12 cellular contexts compared by ENCODE assay signal in the genomic region with DNA sequence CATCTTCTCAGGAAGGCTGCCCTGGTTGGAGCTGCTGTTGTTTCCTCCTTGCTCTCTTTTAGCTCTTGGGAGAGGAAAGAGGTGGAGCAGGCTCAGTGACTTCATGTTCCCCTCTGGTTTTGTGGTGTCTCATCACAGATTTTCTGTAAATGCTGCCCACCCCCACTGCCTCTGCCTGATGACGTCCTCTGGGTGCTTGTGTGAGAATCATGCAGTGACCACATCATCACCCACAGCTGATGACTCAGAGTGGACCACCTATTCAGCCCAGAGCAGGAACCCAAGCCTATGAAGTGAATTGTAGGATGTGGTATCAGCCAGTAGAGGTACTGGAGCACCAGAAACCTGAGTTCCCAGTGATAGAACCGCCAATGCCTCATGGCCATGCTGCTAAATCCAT. TPM values are rescaled to one million over a fixed set of nuclear protein-coding genes. Genes with fewer than 3 reads are reported as not detected.
DNase-seq lines count a peak whose midpoint lies in the region; ATAC-seq and TF ChIP-seq lines count a peak whose summit lies in the region.
"Had no signal": no experiment of that assay in that cellular context is flagged by ENCODE, and none has a peak within 500 bp of the region (broad histone marks: within the 10 kb centered on the region; RNA-seq: fewer than 3 reads in every experiment).

A gene with protein sequence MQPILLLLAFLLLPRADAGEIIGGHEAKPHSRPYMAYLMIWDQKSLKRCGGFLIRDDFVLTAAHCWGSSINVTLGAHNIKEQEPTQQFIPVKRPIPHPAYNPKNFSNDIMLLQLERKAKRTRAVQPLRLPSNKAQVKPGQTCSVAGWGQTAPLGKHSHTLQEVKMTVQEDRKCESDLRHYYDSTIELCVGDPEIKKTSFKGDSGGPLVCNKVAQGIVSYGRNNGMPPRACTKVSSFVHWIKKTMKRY (minus strand): TSS at position 33 of the 400 bp plus-strand sequence. CDS start 30 bp downstream, at position 3.

- DNase-seq in activated CD4-positive, alpha-beta T cell treated with anti-CD3 and anti-CD28 coated beads for 36 hours: peak; percentile 90
- no peak for DNase-seq in activated CD4-positive, alpha-beta T cell treated with anti-CD3 and anti-CD28 coated beads, Interleukin-2, amount 50 U/mL, for 1 hour
- DNase-seq in activated T-helper 9 cell treated with anti-CD3 and anti-CD28 coated beads, Interleukin-2, amount 50 U/mL, for 16 hours (ENCODE audit: low read depth): peak; percentile 46
- DNase-seq in stimulated activated CD4-positive, alpha-beta T cell treated with anti-CD3 and anti-CD28 coated beads, Interleukin-12 subunit alpha, Interleukin-12 subunit beta, amount 100 ng/mL, for 48 hours (ENCODE audit: low read depth in 2 of 3, low spot score in 1 of 3): peak; percentile 58 to 84 (median 78)
- DNase-seq in transverse colon (peak; percentile 19), amniotic stem cell (lab: John Stamatoyannopoulos, UW) (no peak), pons (ENCODE audit: low spot score) (no peak)

- H3K9me3 ChIP-seq in transverse colon: no peaks in the 10 kb centered on the region
- H3K9me3 ChIP-seq: A549 had no signal

- no peak for TF ChIP-seq CTCF in transverse colon (IDR thresholded peaks at IDR 0.05)

- peak within 1 kb of the TSS; percentile 78 for H3K4me3 Mint-ChIP-seq in activated CD4-positive, alpha-beta T cell treated with anti-CD3 and anti-CD28 coated beads for 36 hours
- H3K4me3 Mint-ChIP-seq: dendritic cell treated with granulocyte-macrophage colony-stimulating factor and Interleukin-4, amounts not matched to agents 40 ng/mL and 50 ng/mL, for 4 days had no signal

- ATAC-seq in activated CD4-positive, alpha-beta T cell treated with anti-CD3 and anti-CD28 coated beads for 36 hours: peak; percentile 82
- ATAC-seq in GM18502 (IDR thresholded peaks at IDR 0.05; ENCODE audit: poor library complexity, unreplicated experiment): no peak
- ATAC-seq: A549 had no signal

- POLR2A ChIA-PET in activated CD4-positive, alpha-beta T cell treated with anti-CD3 and anti-CD28 coated beads for 36 hours (lab: Charles Lee): interaction anchor here (0.6 to 1.5 kb wide), 3 partner anchors 26 to 40 kb away, joined by 3 to 9 read pairs (median 5); no protein-coding TSS in a partner anchor

- H3K27me3 Mint-ChIP-seq in activated CD4-positive, alpha-beta T cell treated with anti-CD3 and anti-CD28 coated beads for 36 hours: peaks cover 2% of the 10 kb centered on the region
- H3K27me3 Mint-ChIP-seq: dendritic cell treated with granulocyte-macrophage colony-stimulating factor and Interleukin-4, amounts not matched to agents 40 ng/mL and 50 ng/mL, for 4 days had no signal

- peaks cover 0 to 6% (median 0%) of the 10 kb centered on the region in 4 donors for H3K4me1 ChIP-seq in transverse colon
- H3K4me1 ChIP-seq: A549 had no signal

- no peak for TF ChIP-seq POLR2A in transverse colon (IDR thresholded peaks at IDR 0.05)

- CTCF ChIA-PET in activated CD4-positive, alpha-beta T cell treated with anti-CD3 and anti-CD28 coated beads for 36 hours (lab: Charles Lee): interaction anchor here (0.6 to 1.1 kb wide), 4 partner anchors 29 to 100 kb away, joined by 3 read pairs; no protein-coding TSS in a partner anchor

- H3K4me3 ChIP-seq in transverse colon: no peak within 1 kb of the TSS
- H3K4me3 ChIP-seq: A549 had no signal

- peak within 1 kb of the TSS; percentile 90 for H3K27ac Mint-ChIP-seq in activated CD4-positive, alpha-beta T cell treated with anti-CD3 and anti-CD28 coated beads for 36 hours
- H3K27ac Mint-ChIP-seq: dendritic cell treated with granulocyte-macrophage colony-stimulating factor and Interleukin-4, amounts not matched to agents 40 ng/mL and 50 ng/mL, for 4 days had no signal

- TF ChIP-seq EP300 in transverse colon (IDR thresholded peaks at IDR 0.05; ENCODE audit: low read depth): no peak

- H3K9me3 Mint-ChIP-seq in activated CD4-positive, alpha-beta T cell treated with anti-CD3 and anti-CD28 coated beads for 36 hours (ENCODE audit: low read depth): no peaks in the 10 kb centered on the region
- H3K9me3 Mint-ChIP-seq: dendritic cell treated with granulocyte-macrophage colony-stimulating factor and Interleukin-4, amounts not matched to agents 40 ng/mL and 50 ng/mL, for 4 days had no signal

- no peaks in the 10 kb centered on the region for H3K27me3 ChIP-seq in transverse colon

- peaks cover 17% of the 10 kb centered on the region for H3K4me1 Mint-ChIP-seq in activated CD4-positive, alpha-beta T cell treated with anti-CD3 and anti-CD28 coated beads for 36 hours

- no peaks in the 10 kb centered on the region for H3K36me3 ChIP-seq in transverse colon

- H3K36me3 Mint-ChIP-seq in activated CD4-positive, alpha-beta T cell treated with anti-CD3 and anti-CD28 coated beads for 36 hours (ENCODE audit: low read depth): peaks cover 38% of the 10 kb centered on the region

- 49% methylated on average over 2 of the region's 2 CpGs; no CpG with 5 or more reads in 1 of the 2 donors for WGBS in transverse colon (ENCODE audit: low coverage in 1 of 2), 2 donors

- H3K27ac ChIP-seq in transverse colon: no peak within 1 kb of the TSS
- H3K27ac ChIP-seq: A549, KMS-11, VCaP had no signal

- intact Hi-C loops in activated CD4-positive, alpha-beta T cell treated with anti-CD3 and anti-CD28 coated beads for 36 hours (cut with DNase I, micrococcal nuclease): loop anchor here (1.0 kb wide), 3 partner anchors 31 to 59 kb away; no protein-coding TSS in a partner anchor
- intact Hi-C loops in transverse colon (cut with DNase I; ENCODE audit: low total_unique reads): no loop called here

- in situ Hi-C loops in transverse colon (cut with MboI; ENCODE audit: low pct_ligation_motif_present in 1 of 4, low pct_unique_long_range_greater_than_20kb in 1 of 4, low sequenced_read_pairs in 3 of 4): no loop called here

RNA-seq across cellular contexts. Expression of the gene that starts here (rescaled TPM):
- total RNA-seq in activated CD4-positive, alpha-beta T cell treated with anti-CD3 and anti-CD28 coated beads for 36 hours: 1,000 to 10,000 TPM; 2,147 to 3,062 TPM
- total RNA-seq in transverse colon: 1 to 10 TPM in 2 of 4 donors, not detected in 2; 2.5 to 2.6 TPM

Comparison
In these comparisons a context has a peak if more than half of its experiments do, and no peak if none do; other contexts are left out.
1. RNA of the gene that starts here (total RNA-seq): 2,147 to 3,062 TPM in activated CD4-positive, alpha-beta T cell treated with anti-CD3 and anti-CD28 coated beads for 36 hours; 2.5 to 2.6 TPM in transverse colon; every median in the first group is over 100 times any median in the second.
2. DNase-seq: peak in activated CD4-positive, alpha-beta T cell treated with anti-CD3 and anti-CD28 coated beads for 36 hours (single experiment), activated T-helper 9 cell treated with anti-CD3 and anti-CD28 coated beads, Interleukin-2, amount 50 U/mL, for 16 hours (single experiment), stimulated activated CD4-positive, alpha-beta T cell treated with anti-CD3 and anti-CD28 coated beads, Interleukin-12 subunit alpha, Interleukin-12 subunit beta, amount 100 ng/mL, for 48 hours (3 of 3) and transverse colon (single experiment); none in activated CD4-positive, alpha-beta T cell treated with anti-CD3 and anti-CD28 coated beads, Interleukin-2, amount 50 U/mL, for 1 hour (single experiment), amniotic stem cell (single experiment) and pons (single experiment).